Comparison of ENCODE assay signal across 1 cellular context in genomic region chr3:123652346-123652984, GRCh38.
TF ChIP-seq lines count a peak whose summit lies in the region.

No MANE protein-coding gene starts in this region.

TF ChIP-seq in WTC11, 78 proteins besides CTCF, POLR2A, EP300 and RAD21 (continued from another document):
- TF ChIP-seq STAT6 (CRISPR knock-in tag; conservative IDR thresholded peaks at IDR 0.05; ENCODE audit: low read depth) (no peak), ZNF219 (CRISPR knock-in tag; IDR thresholded peaks at IDR 0.05; ENCODE audit: borderline replicate concordance) (no peak), ZNF396 (CRISPR knock-in tag; IDR thresholded peaks at IDR 0.05; ENCODE audit: borderline replicate concordance) (no peak)
